ENCODE assay signal across 1 cellular context in the genomic region with DNA sequence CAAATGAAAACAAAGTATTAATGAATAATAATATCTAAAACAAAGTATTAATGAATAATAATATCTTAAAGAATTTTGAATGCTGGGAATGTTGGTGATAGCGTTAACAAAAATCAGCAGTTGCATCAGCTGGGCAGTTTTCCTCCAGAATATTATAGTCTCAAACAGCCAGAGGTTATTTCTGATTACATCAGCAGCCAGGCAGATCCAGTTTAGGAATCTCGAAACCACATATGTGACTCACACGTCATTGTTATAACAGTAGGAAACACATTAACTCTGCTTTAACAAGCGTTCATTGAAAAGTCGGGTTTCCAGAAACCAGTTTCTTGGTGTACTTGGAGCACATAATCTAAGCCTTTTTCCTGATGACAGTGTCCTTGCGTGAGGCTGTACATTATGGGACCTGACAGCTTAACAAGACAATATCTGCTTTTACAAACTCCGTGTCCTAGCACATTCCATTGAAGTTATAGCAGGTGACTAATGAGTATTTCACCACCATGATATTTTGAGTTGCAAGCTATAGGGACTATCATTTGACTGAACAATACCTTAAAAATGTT.
TF ChIP-seq lines count a peak whose summit lies in the region.

No MANE protein-coding gene starts in this region.

TF ChIP-seq in K562, 482 proteins besides CTCF, POLR2A, EP300 and RAD21 (continued from another document and continues in another):
- TF ChIP-seq TFAM (CRISPR knock-in tag; conservative IDR thresholded peaks at IDR 0.05), result no peak
- peak; percentile 62 for TF ChIP-seq NEUROD1 (IDR thresholded peaks at IDR 0.05; ENCODE audit: borderline replicate concordance, low read depth, low read length, partially characterized antibody)
- TF ChIP-seq BMI1 (IDR thresholded peaks at IDR 0.05; ENCODE audit: low read length), result no peak
- no peak for TF ChIP-seq RFX7 (CRISPR knock-in tag; IDR thresholded peaks at IDR 0.05)
- no peak for TF ChIP-seq POU5F1 (IDR thresholded peaks at IDR 0.05; ENCODE audit: borderline replicate concordance, low read depth, low read length, partially characterized antibody)
- TF ChIP-seq, protein P1, sequence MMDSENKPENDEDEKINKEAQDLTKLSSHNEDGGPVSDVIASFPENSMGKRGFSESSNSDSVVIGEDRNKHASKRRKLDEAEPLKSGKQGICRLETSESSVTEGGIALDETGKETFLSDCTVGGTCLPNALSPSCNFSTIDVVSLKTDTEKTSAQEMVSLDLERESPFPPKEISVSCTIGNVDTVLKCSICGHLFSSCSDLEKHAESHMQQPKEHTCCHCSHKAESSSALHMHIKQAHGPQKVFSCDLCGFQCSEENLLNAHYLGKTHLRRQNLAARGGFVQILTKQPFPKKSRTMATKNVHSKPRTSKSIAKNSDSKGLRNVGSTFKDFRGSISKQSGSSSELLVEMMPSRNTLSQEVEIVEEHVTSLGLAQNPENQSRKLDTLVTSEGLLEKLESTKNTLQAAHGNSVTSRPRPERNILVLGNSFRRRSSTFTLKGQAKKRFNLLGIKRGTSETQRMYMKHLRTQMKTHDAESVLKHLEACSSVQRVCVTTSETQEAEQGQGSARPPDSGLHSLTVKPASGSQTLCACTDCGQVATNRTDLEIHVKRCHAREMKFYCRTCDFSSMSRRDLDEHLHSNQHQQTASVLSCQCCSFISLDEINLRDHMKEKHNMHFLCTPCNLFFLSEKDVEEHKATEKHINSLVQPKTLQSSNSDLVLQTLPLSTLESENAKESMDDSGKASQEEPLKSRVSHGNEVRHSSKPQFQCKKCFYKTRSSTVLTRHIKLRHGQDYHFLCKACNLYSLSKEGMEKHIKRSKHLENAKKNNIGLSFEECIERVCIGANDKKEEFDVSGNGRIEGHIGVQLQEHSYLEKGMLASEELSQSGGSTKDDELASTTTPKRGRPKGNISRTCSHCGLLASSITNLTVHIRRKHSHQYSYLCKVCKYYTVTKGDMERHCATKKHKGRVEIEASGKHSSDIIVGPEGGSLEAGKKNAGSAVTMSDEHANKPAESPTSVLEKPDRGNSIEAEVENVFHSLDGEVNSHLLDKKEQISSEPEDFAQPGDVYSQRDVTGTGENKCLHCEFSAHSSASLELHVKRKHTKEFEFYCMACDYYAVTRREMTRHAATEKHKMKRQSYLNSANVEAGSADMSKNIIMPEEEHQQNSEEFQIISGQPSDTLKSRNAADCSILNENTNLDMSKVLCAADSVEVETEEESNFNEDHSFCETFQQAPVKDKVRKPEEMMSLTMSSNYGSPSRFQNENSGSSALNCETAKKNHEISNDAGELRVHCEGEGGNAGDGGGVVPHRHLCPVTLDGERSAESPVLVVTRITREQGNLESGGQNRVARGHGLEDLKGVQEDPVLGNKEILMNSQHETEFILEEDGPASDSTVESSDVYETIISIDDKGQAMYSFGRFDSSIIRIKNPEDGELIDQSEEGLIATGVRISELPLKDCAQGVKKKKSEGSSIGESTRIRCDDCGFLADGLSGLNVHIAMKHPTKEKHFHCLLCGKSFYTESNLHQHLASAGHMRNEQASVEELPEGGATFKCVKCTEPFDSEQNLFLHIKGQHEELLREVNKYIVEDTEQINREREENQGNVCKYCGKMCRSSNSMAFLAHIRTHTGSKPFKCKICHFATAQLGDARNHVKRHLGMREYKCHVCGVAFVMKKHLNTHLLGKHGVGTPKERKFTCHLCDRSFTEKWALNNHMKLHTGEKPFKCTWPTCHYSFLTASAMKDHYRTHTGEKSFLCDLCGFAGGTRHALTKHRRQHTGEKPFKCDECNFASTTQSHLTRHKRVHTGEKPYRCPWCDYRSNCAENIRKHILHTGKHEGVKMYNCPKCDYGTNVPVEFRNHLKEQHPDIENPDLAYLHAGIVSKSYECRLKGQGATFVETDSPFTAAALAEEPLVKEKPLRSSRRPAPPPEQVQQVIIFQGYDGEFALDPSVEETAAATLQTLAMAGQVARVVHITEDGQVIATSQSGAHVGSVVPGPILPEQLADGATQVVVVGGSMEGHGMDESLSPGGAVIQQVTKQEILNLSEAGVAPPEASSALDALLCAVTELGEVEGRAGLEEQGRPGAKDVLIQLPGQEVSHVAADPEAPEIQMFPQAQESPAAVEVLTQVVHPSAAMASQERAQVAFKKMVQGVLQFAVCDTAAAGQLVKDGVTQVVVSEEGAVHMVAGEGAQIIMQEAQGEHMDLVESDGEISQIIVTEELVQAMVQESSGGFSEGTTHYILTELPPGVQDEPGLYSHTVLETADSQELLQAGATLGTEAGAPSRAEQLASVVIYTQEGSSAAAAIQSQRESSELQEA (IDR thresholded peaks at IDR 0.05; ENCODE audit: low read depth), result no peak
- no peak for TF ChIP-seq SRSF7 (optimal IDR thresholded peaks at IDR 0.05; ENCODE audit: low read depth, low read length)
- TF ChIP-seq ZBTB49 (CRISPR knock-in tag; IDR thresholded peaks at IDR 0.05; ENCODE audit: borderline replicate concordance), result no peak
- TF ChIP-seq NFYB (IDR thresholded peaks at IDR 0.05; ENCODE audit: extremely low read depth, insufficient read length), result no peak
- TF ChIP-seq ZNF408 (CRISPR knock-in tag; IDR thresholded peaks at IDR 0.05; ENCODE audit: low read depth), result no peak
- TF ChIP-seq HEY1 (CRISPR knock-in tag; IDR thresholded peaks at IDR 0.05; ENCODE audit: borderline replicate concordance), result no peak
- no peak for TF ChIP-seq ETV1 (tag; conservative IDR thresholded peaks at IDR 0.05; ENCODE audit: low read depth)
- TF ChIP-seq ZZZ3 (IDR thresholded peaks at IDR 0.05), result no peak
- no peak for TF ChIP-seq POLR2AphosphoS5 (IDR thresholded peaks at IDR 0.05; ENCODE audit: control insufficient read depth, insufficient read depth, low read depth, low read length)
- TF ChIP-seq MTA2 (IDR thresholded peaks at IDR 0.05; ENCODE audit: low read depth), result no peak
- TF ChIP-seq ZNF143 (CRISPR knock-in tag; IDR thresholded peaks at IDR 0.05), result no peak
- TF ChIP-seq, protein P2, sequence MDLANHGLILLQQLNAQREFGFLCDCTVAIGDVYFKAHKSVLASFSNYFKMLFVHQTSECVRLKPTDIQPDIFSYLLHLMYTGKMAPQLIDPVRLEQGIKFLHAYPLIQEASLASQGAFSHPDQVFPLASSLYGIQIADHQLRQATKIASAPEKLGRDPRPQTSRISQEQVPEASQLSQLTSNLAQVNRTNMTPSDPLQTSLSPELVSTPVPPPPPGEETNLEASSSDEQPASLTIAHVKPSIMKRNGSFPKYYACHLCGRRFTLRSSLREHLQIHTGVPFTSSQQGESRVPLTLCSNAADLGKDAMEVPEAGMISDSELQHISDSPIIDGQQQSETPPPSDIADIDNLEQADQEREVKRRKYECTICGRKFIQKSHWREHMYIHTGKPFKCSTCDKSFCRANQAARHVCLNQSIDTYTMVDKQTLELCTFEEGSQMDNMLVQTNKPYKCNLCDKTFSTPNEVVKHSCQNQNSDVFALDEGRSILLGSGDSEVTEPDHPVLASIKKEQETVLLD (IDR thresholded peaks at IDR 0.05), result no peak
- TF ChIP-seq MTA3 (IDR thresholded peaks at IDR 0.05; ENCODE audit: borderline replicate concordance), result no peak
- TF ChIP-seq, protein P3, sequence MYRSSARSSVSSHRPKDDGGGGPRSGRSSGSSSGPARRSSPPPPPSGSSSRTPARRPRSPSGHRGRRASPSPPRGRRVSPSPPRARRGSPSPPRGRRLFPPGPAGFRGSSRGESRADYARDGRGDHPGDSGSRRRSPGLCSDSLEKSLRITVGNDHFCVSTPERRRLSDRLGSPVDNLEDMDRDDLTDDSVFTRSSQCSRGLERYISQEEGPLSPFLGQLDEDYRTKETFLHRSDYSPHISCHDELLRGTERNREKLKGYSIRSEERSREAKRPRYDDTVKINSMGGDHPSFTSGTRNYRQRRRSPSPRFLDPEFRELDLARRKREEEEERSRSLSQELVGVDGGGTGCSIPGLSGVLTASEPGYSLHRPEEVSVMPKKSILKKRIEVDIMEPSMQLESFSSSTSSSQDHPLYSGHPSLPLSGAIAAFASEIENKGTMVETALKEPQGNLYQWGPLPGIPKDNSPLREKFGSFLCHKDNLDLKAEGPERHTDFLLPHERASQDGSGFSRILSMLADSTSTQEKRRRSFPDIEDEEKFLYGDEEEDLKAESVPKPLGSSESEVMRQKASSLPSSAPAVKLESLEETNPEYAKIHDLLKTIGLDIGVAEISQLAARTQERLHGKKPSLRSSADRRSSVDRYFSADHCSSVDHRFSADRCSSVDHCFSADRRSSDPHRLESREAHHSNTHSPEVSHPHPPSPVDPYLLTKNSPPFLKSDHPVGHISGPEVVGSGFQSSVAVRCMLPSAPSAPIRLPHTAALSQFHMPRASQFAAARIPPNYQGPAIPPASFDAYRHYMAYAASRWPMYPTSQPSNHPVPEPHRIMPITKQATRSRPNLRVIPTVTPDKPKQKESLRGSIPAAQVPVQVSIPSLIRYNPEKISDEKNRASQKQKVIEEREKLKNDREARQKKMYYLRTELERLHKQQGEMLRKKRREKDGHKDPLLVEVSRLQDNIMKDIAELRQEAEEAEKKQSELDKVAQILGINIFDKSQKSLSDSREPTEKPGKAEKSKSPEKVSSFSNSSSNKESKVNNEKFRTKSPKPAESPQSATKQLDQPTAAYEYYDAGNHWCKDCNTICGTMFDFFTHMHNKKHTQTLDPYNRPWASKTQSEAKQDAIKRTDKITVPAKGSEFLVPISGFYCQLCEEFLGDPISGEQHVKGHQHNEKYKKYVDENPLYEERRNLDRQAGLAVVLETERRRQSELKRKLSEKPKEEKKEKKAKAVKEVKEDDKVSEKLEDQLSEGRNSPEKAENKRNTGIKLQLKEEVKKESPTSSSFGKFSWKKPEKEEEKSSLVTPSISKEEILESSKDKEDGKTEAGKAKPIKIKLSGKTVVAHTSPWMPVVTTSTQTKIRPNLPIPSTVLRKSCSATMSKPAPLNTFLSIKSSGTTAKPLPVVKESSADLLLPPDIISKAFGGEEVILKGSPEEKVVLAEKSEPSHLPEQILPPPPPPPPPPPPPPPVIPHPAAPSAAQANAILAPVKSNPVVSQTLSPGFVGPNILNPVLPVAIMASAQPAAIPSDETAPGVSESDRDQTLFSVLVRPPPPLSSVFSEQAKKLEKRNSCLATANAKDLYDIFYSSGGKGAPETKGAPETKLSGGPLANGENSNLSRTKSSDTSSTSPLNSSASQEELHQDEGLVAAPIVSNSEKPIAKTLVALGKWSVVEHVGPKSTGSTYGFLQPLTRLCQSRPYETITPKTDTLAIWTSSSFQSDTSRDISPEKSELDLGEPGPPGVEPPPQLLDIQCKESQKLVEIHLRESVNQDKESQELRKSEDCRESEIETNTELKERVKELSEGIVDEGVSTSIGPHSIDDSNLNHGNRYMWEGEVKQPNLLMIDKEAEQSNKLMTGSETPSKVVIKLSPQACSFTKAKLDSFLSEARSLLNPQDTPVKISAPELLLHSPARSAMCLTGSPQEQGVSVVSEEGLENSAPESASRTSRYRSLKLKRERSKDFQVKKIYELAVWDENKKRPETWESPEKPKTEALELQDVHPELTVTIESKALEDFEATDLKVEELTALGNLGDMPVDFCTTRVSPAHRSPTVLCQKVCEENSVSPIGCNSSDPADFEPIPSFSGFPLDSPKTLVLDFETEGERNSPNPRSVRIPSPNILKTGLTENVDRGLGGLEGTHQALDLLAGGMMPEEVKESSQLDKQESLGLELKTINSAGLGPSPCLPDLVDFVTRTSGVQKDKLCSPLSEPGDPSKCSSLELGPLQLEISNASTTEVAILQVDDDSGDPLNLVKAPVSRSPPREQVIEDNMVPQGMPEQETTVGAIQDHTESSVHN (IDR thresholded peaks at IDR 0.05; ENCODE audit: borderline replicate concordance in 1 of 2, low read depth in 1 of 2), result peak; percentile 48 to 76; a peak in 2 of 4 replicates
- no peak for TF ChIP-seq SIX5 (IDR thresholded peaks at IDR 0.05; ENCODE audit: borderline replicate concordance in 1 of 2, insufficient read depth in 1 of 2, low read depth in 1 of 2, low read length in 2 of 2)
- TF ChIP-seq STAT5B (CRISPR knock-in tag; IDR thresholded peaks at IDR 0.05), result no peak
- TF ChIP-seq ZBED1 (IDR thresholded peaks at IDR 0.05), result no peak
- no peak for TF ChIP-seq XRCC3 (IDR thresholded peaks at IDR 0.05)
- no peak for TF ChIP-seq ZNF561 (CRISPR knock-in tag; conservative IDR thresholded peaks at IDR 0.05)
- TF ChIP-seq ILF3 (IDR thresholded peaks at IDR 0.05; ENCODE audit: borderline replicate concordance), result no peak
- TF ChIP-seq ZNF174 (CRISPR knock-in tag; IDR thresholded peaks at IDR 0.05), result no peak
- no peak for TF ChIP-seq NR3C1 (CRISPR knock-in tag; IDR thresholded peaks at IDR 0.05)
- no peak for TF ChIP-seq USF1 (CRISPR knock-in tag; IDR thresholded peaks at IDR 0.05)
- TF ChIP-seq CLOCK (CRISPR knock-in tag; IDR thresholded peaks at IDR 0.05; ENCODE audit: borderline replicate concordance), result no peak
